In the genomic region with DNA sequence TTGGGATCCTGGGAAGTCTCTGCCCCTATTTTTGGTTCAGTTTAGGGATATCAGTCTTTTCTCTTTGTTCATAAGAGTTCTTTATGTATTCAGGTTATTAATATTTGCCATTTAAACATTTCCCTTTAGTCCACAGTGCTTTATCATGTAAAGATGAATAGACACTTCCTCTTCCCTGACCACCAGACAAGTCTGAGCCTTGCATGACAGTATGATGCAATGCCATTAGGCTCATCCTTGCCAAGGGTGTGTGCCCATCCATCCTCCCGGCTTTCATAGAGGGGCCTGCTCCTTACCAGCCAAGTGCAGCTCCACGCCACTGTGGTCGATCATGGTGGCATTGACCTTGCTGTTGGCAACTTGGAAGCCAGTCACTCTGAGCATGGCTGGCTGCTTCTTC, we compare ENCODE assay signal across 18 cellular contexts.
"Had no signal": no experiment of that assay in that cellular context is flagged by ENCODE, and none has a peak within 500 bp of the region (broad histone marks: within the 10 kb centered on the region; RNA-seq: fewer than 3 reads in every experiment).

No MANE protein-coding gene starts in this region.

- H3K9me3 ChIP-seq: left lung, neutrophil had no signal

- H2AFZ ChIP-seq: hepatocyte, parathyroid adenoma had no signal

- H3K27ac ChIP-seq: cardiac muscle cell, dorsolateral prefrontal cortex, hepatocyte, left lung, neutrophil, parathyroid adenoma, WERI-Rb-1 had no signal

- H3K4me1 ChIP-seq: left lung, parathyroid adenoma had no signal

- DNase-seq: activated CD4-positive, alpha-beta memory T cell treated with anti-CD3 and anti-CD28 coated beads, Interleukin-2, amount 10 ng/mL, durations not matched to agents 7 days and 5 days; activated effector memory CD4-positive, alpha-beta T cell treated with Interleukin-2 at 50 U/mL for 16 hours; activated naive CD4-positive, alpha-beta T cell treated with anti-CD3 and anti-CD28 coated beads, Interleukin-2, amount 50 U/mL, for 16 hours; activated T-cell treated with anti-CD3 and anti-CD28 coated beads, Interleukin-2, amount 50 U/mL, for 4 hours; dorsolateral prefrontal cortex; endodermal cell; erythroblast; kidney; left lung; mesenchymal stem cell; natural killer cell; stimulated activated CD4-positive, alpha-beta T cell treated with anti-CD3 and anti-CD28 coated beads, Interleukin-1b, Interleukin-23, amount 100 ng/mL, for 48 hours; T-helper 9 cell; WERI-Rb-1 had no signal

- H3K79me2 ChIP-seq: hepatocyte, parathyroid adenoma had no signal

- H3K9ac ChIP-seq: parathyroid adenoma had no signal

- H3K4me3 ChIP-seq: cardiac muscle cell, dorsolateral prefrontal cortex, hepatocyte, left lung had no signal

- H3K36me3 ChIP-seq: cardiac muscle cell, left lung, neutrophil, WERI-Rb-1 had no signal

- H3K4me2 ChIP-seq: hepatocyte had no signal

- H3K27me3 ChIP-seq: cardiac muscle cell, dorsolateral prefrontal cortex, hepatocyte, left lung had no signal

- ATAC-seq: activated T-cell treated with anti-CD3 and anti-CD28 coated beads, Interleukin-2, amount 50 U/mL, for 4 hours; left lung; natural killer cell had no signal
